In the genomic region with DNA sequence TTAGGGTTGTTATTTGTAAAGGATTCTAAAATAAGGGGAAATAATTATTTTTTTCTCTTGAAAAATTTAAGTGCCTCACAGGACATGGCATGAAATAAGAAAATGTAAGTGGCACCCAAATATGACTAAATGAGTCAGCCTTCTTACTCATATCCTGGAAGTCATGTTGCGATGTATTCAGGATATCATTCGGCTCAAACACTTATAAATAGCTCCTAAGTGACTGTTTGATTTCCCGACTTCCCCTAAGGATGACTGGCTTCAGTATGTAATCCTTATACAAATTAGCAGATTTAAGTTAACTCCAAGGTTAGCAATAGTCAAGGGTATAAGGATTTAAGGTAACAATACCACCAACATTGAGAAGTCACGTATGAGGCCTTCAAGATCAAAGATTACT, we compare ENCODE assay signal across 12 cellular contexts. TPM values are rescaled to one million over a fixed set of nuclear protein-coding genes. Genes with fewer than 3 reads are reported as not detected.
DNase-seq lines count a peak whose midpoint lies in the region; ATAC-seq, FAIRE-seq and TF ChIP-seq lines count a peak whose summit lies in the region.
"Had no signal": no experiment of that assay in that cellular context is flagged by ENCODE, and none has a peak within 500 bp of the region (broad histone marks: within the 10 kb centered on the region; RNA-seq: fewer than 3 reads in every experiment).

No MANE protein-coding gene starts in this region.

- BruUV-seq in HCT116 (replicated peaks; lab: Mats Ljungman, UMichigan) = no TSS peak

- FAIRE-seq in A549 (lab: Jason Lieb, UNC) = no peak

- H3K27ac ChIP-seq in A549 (no peak overlapping the region), HCT116 (ENCODE audit: low read depth, low read length) (no peak overlapping the region), coronary artery (no peak overlapping the region)
- H3K27ac ChIP-seq: uterus had no signal

- TF ChIP-seq CTCF in A549 (IDR thresholded peaks at IDR 0.05) (no peak), HCT116 (IDR thresholded peaks at IDR 0.05 in 2 of 3, conservative IDR thresholded peaks at IDR 0.05 in 1 of 3; ENCODE audit: borderline replicate concordance in 1 of 3, insufficient read depth in 1 of 3, low read depth in 2 of 3, low read length in 2 of 3) (no peak), fibroblast of villous mesenchyme (IDR thresholded peaks at IDR 0.05; ENCODE audit: insufficient read depth, low read depth, low read length) (no peak), coronary artery (IDR thresholded peaks at IDR 0.05) (no peak)

- 26% methylated on average over 4 of the region's 4 CpGs for WGBS in A549 (ENCODE audit: missing lambda C conversion rate)

- RAD21 ChIA-PET in HCT116 (lab: Charles Lee; ENCODE audit: low non-redundant PET in 1 of 2, low total read pairs in 2 of 2, uncharacterized antibody in 2 of 2, unreplicated experiment in 2 of 2) = no interaction called here

- H3K9ac ChIP-seq in HCT116 (ENCODE audit: low read length) = no peak overlapping the region

- H3K4me2 ChIP-seq in A549 = no peak overlapping the region
- H3K4me2 ChIP-seq in HCT116 (ENCODE audit: low read length) = peak overlapping the region; percentile 60

- POLR2A ChIA-PET in A549 (lab: Yijun Ruan, JAX) = interaction anchor here (0.6 kb wide), 1 partner anchor 158 kb away, joined by 3 read pairs; no protein-coding TSS in a partner anchor
- POLR2A ChIA-PET in HCT116 (lab: Charles Lee) = no interaction called here

- H3K27me3 ChIP-seq in HCT116 (ENCODE audit: insufficient read depth, low read length) = no peaks in the 10 kb centered on the region
- H3K27me3 ChIP-seq: heart right ventricle, uterus had no signal

- no peaks in the 10 kb centered on the region for H4K20me1 ChIP-seq in HCT116 (ENCODE audit: insufficient read depth)

- CTCF ChIA-PET in A549 (lab: Yijun Ruan, JAX) (no interaction called here), HCT116 (lab: Charles Lee) (no interaction called here)

- no peaks in the 10 kb centered on the region for H3K36me3 ChIP-seq in HCT116 (ENCODE audit: control insufficient read depth in 1 of 2, insufficient read depth in 2 of 2, low read length in 2 of 2)
- H3K36me3 ChIP-seq: heart right ventricle, uterus had no signal

- intact Hi-C loops in HCT116 (cut with micrococcal nuclease) (no loop called here), left ventricle myocardium superior (cut with micrococcal nuclease) (no loop called here)

- H3K79me2 ChIP-seq in HCT116 (ENCODE audit: insufficient read depth, low read length) = no peaks in the 10 kb centered on the region

- H3K4me3 ChIP-seq in A549 (no peak overlapping the region), HCT116 (replicated peaks in 1 of 2; ENCODE audit: low read depth in 1 of 2, low read length in 2 of 2) (peak overlapping the region in 1 of 2 experiments; percentile 20; a peak in 1 of 4 replicates), fibroblast of villous mesenchyme (ENCODE audit: low read depth, low read length) (no peak overlapping the region), coronary artery (no peak overlapping the region)
- H3K4me3 ChIP-seq: heart right ventricle, uterus had no signal

- ATAC-seq in A549 (peak in 1 of 2 experiments; percentile 46; a peak in 2 of 6 replicates), HCT116 (peak; percentile 84), SK-N-SH treated with all-trans-retinoic acid at 6 μM for 48 hours (peak; percentile 91), left ventricle myocardium superior (no peak)

- DNase-seq in A549 (ENCODE audit: low read depth in 1 of 2, low spot score in 1 of 2) = peak; percentile 1 to 34
- peak; percentile 76 for DNase-seq in HCT116 (ENCODE audit: low read depth, low spot score)
- peak; percentile 59 for DNase-seq in fibroblast of villous mesenchyme (ENCODE audit: low read depth)
- DNase-seq in left ventricle myocardium superior = no peak
- no peak for DNase-seq in stimulated activated naive CD4-positive, alpha-beta T cell (lab: John Stamatoyannopoulos, UW)
- DNase-seq in coronary artery (ENCODE audit: low spot score) = no peak
- no peak for DNase-seq in NCI-H1048 (lab: John Stamatoyannopoulos, UW)
- DNase-seq: caudate nucleus, heart right ventricle, NCI-H1092 treated with DMSO at 0.1 percent for 48 hours, uterus had no signal

- TF ChIP-seq RAD21 in A549 (conservative IDR thresholded peaks at IDR 0.05 in 1 of 2, IDR thresholded peaks at IDR 0.05 in 1 of 2) (no peak), HCT116 (IDR thresholded peaks at IDR 0.05; ENCODE audit: low read depth) (no peak)

- H3K4me1 ChIP-seq in A549 (0 out of 3 replicates have a peak, but pooled peaks cover 3% of the 10 kb centered on the region), HCT116 (ENCODE audit: control insufficient read depth in 1 of 2, insufficient read depth in 2 of 2, low read length in 2 of 2) (peaks cover 3 to 30% of the 10 kb centered on the region in 2 experiments; a peak in 3 of 4 replicates)
- H3K4me1 ChIP-seq: uterus had no signal

- H2AFZ ChIP-seq in HCT116 (ENCODE audit: low read depth, low read length, poor library complexity, severe bottlenecking) = peak overlapping the region; percentile 93

- TF ChIP-seq POLR2A in A549 (IDR thresholded peaks at IDR 0.05; ENCODE audit: low read length) (no peak), HCT116 (IDR thresholded peaks at IDR 0.05; ENCODE audit: borderline replicate concordance, extremely low read depth, insufficient read depth, insufficient read length) (no peak)

- no peaks in the 10 kb centered on the region for H3K9me2 ChIP-seq in HCT116 (ENCODE audit: insufficient read depth)

- no peaks in the 10 kb centered on the region for H3K9me3 ChIP-seq in A549
- no peaks in the 10 kb centered on the region for H3K9me3 ChIP-seq in HCT116 (ENCODE audit: control insufficient read depth in 1 of 2, insufficient read depth in 1 of 2, low read depth in 1 of 2, low read length in 2 of 2)
- H3K9me3 ChIP-seq: heart right ventricle, uterus had no signal

- TF ChIP-seq EP300 in A549 (IDR thresholded peaks at IDR 0.05) = no peak

TF ChIP-seq in A549, 52 proteins besides CTCF, POLR2A, EP300 and RAD21:
- TF ChIP-seq EHMT2 (IDR thresholded peaks at IDR 0.05; ENCODE audit: low read depth) (no peak), CHD4 (IDR thresholded peaks at IDR 0.05; ENCODE audit: borderline replicate concordance) (no peak), RCOR1 (IDR thresholded peaks at IDR 0.05; ENCODE audit: low read depth, low read length) (no peak), FOSL2 (IDR thresholded peaks at IDR 0.05) (peak; percentile 52), FOSL2 (CRISPR knock-in tag; IDR thresholded peaks at IDR 0.05) (peak; percentile 48), ZNF302 (CRISPR knock-in tag; IDR thresholded peaks at IDR 0.05) (no peak)

TF ChIP-seq in HCT116, 20 proteins besides CTCF, POLR2A, EP300 and RAD21 (continues in another document):
- TF ChIP-seq CEBPB (IDR thresholded peaks at IDR 0.05; ENCODE audit: low read depth) = peak; percentile 73
- TF ChIP-seq TCF7L2 (IDR thresholded peaks at IDR 0.05; ENCODE audit: borderline replicate concordance, extremely low read depth, insufficient read depth, insufficient read length) = peak; percentile 87
- peak; percentile 97 for TF ChIP-seq FOSL1 (IDR thresholded peaks at IDR 0.05; ENCODE audit: low read depth)

TF ChIP-seq in SK-N-SH treated with all-trans-retinoic acid at 6 μM for 48 hours, 23 proteins besides CTCF, POLR2A, EP300 and RAD21 (continues in another document):
- TF ChIP-seq ISL1 (CRISPR knock-in tag; IDR thresholded peaks at IDR 0.05) (no peak), OSR1 (CRISPR knock-in tag; IDR thresholded peaks at IDR 0.05) (no peak), ZNF565 (CRISPR knock-in tag; conservative IDR thresholded peaks at IDR 0.05; ENCODE audit: low read depth) (no peak), ZNF70 (CRISPR knock-in tag; IDR thresholded peaks at IDR 0.05) (no peak), CSDC2 (CRISPR knock-in tag; IDR thresholded peaks at IDR 0.05) (no peak), ZC3H10 (CRISPR knock-in tag; IDR thresholded peaks at IDR 0.05) (no peak)
- TF ChIP-seq, protein P1, sequence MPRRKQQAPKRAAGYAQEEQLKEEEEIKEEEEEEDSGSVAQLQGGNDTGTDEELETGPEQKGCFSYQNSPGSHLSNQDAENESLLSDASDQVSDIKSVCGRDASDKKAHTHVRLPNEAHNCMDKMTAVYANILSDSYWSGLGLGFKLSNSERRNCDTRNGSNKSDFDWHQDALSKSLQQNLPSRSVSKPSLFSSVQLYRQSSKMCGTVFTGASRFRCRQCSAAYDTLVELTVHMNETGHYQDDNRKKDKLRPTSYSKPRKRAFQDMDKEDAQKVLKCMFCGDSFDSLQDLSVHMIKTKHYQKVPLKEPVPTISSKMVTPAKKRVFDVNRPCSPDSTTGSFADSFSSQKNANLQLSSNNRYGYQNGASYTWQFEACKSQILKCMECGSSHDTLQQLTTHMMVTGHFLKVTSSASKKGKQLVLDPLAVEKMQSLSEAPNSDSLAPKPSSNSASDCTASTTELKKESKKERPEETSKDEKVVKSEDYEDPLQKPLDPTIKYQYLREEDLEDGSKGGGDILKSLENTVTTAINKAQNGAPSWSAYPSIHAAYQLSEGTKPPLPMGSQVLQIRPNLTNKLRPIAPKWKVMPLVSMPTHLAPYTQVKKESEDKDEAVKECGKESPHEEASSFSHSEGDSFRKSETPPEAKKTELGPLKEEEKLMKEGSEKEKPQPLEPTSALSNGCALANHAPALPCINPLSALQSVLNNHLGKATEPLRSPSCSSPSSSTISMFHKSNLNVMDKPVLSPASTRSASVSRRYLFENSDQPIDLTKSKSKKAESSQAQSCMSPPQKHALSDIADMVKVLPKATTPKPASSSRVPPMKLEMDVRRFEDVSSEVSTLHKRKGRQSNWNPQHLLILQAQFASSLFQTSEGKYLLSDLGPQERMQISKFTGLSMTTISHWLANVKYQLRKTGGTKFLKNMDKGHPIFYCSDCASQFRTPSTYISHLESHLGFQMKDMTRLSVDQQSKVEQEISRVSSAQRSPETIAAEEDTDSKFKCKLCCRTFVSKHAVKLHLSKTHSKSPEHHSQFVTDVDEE (CRISPR knock-in tag; IDR thresholded peaks at IDR 0.05) = no peak

RNA-seq across cellular contexts. Expression of gene OSTN, which starts 57.3 kb away (rescaled TPM):
- polyA plus RNA-seq in A549 (2011; rRNA removed) = not detected in 2 replicates
- not detected in 2 replicates for polyA plus RNA-seq in A549 (2012; cell fraction: cytosol; rRNA removed)
- polyA plus RNA-seq in A549 (2012; cell fraction: nucleus; rRNA removed) = not detected in 2 replicates
- not detected in 3 replicates for polyA plus RNA-seq in A549 (2017; fragmentation: RNase III; extraction: RNeasy Plus Mini Kit Qiagen cat#74134 plus additional on column Dnase treatment)
- not detected in 2 replicates for polyA minus RNA-seq in A549 (2011; rRNA and poly(A)+ RNA removed)
- total RNA-seq in HCT116 (2021; ENCODE audit: unreplicated experiment) = not detected
- polyA plus RNA-seq in HCT116 (2012) = not detected in 2 replicates
- not detected in 2 replicates for total RNA-seq in fibroblast of villous mesenchyme
- not detected for total RNA-seq in left ventricle myocardium superior

Comparison
In these comparisons a context has a peak if more than half of its experiments do, and no peak if none do; other contexts are left out.
1. DNase-seq: peak in A549 (2 of 2), HCT116 (single experiment) and fibroblast of villous mesenchyme (single experiment); none in left ventricle myocardium superior (single experiment), stimulated activated naive CD4-positive, alpha-beta T cell (0 of 6), coronary artery (single experiment) and NCI-H1048 (single experiment).
2. Of the 6 proteins assayed by ChIP-seq in both A549 and HCT116: peak only in A549: none; only in HCT116: CEBPB; in both: none; in neither: 5.